Comparison of ENCODE assay signal across 25 cellular contexts in genomic region chr6:43523282-43523681, GRCh38. TPM values are rescaled to one million over a fixed set of nuclear protein-coding genes. Genes with fewer than 3 reads are reported as not detected.
"Had no signal": no experiment of that assay in that cellular context is flagged by ENCODE, and none has a peak within 500 bp of the region (broad histone marks: within the 10 kb centered on the region; RNA-seq: fewer than 3 reads in every experiment).

No MANE protein-coding gene starts in this region.

- H3K4me1 ChIP-seq: foreskin keratinocyte had no signal

- H3K27ac ChIP-seq: esophagus muscularis mucosa, foreskin keratinocyte, right atrium auricular region, uterus, WERI-Rb-1 had no signal

- H3K4me1 Mint-ChIP-seq: central memory CD8-positive, alpha-beta T cell; endodermal cell; mesothelial cell of epicardium had no signal

- H3K4me3 ChIP-seq: esophagus muscularis mucosa, heart right ventricle, right atrium auricular region, smooth muscle cell, uterus had no signal

- H3K9me3 ChIP-seq: esophagus muscularis mucosa, heart right ventricle, right atrium auricular region, uterus had no signal

- H3K27me3 Mint-ChIP-seq: activated CD4-positive, alpha-beta memory T cell treated with anti-CD3 and anti-CD28 coated beads for 36 hours; central memory CD8-positive, alpha-beta T cell; dendritic cell treated with granulocyte-macrophage colony-stimulating factor and Interleukin-4, amounts not matched to agents 40 ng/mL and 50 ng/mL, for 4 days; naive thymus-derived CD8-positive, alpha-beta T cell; stimulated activated naive B cell treated with anti-CD40 and anti-IgM and Interleukin-4, amounts not matched to agents 10 μg/mL and 1 μg/mL and 100 μg/mL, for 72 hours had no signal

- ATAC-seq: activated CD4-positive, CD25-positive, alpha-beta regulatory T cell treated with anti-CD3 and anti-CD28 coated beads, Interleukin-2, amount 50 U/mL, for 24 hours; foreskin keratinocyte; heart right ventricle had no signal

- H3K27ac Mint-ChIP-seq: activated CD4-positive, alpha-beta memory T cell treated with anti-CD3 and anti-CD28 coated beads for 36 hours; activated T-helper 2 cell treated with anti-CD3 and anti-CD28 coated beads, Interferon-gamma antibody, Interleukin-2, Interleukin-4, amounts not matched to agents 10 μg/mL and 5 μg/mL and 100 μg/mL, durations not matched to agents 14 hours and 24 hours and 36 hours; endodermal cell; mesothelial cell of epicardium; stimulated activated naive B cell treated with anti-CD40 and anti-IgM and Interleukin-4, amounts not matched to agents 10 μg/mL and 1 μg/mL and 100 μg/mL, for 72 hours had no signal

- H3K36me3 ChIP-seq: uterus had no signal

- H3K4me2 ChIP-seq: smooth muscle cell had no signal

- H3K4me3 Mint-ChIP-seq: activated CD4-positive, alpha-beta memory T cell treated with anti-CD3 and anti-CD28 coated beads for 36 hours; central memory CD8-positive, alpha-beta T cell; dendritic cell treated with granulocyte-macrophage colony-stimulating factor and Interleukin-4, amounts not matched to agents 40 ng/mL and 50 ng/mL, for 4 days; endodermal cell; mesothelial cell of epicardium; naive thymus-derived CD8-positive, alpha-beta T cell; stimulated activated naive B cell treated with anti-CD40 and anti-IgM and Interleukin-4, amounts not matched to agents 10 μg/mL and 1 μg/mL and 100 μg/mL, for 72 hours had no signal

- H3K9me3 Mint-ChIP-seq: activated CD4-positive, alpha-beta memory T cell treated with anti-CD3 and anti-CD28 coated beads for 36 hours; activated T-helper 2 cell treated with anti-CD3 and anti-CD28 coated beads, Interferon-gamma antibody, Interleukin-2, Interleukin-4, amounts not matched to agents 10 μg/mL and 5 μg/mL and 100 μg/mL, durations not matched to agents 14 hours and 24 hours and 36 hours; central memory CD8-positive, alpha-beta T cell; dendritic cell treated with granulocyte-macrophage colony-stimulating factor and Interleukin-4, amounts not matched to agents 40 ng/mL and 50 ng/mL, for 4 days; endodermal cell; mesothelial cell of epicardium; naive thymus-derived CD8-positive, alpha-beta T cell; stimulated activated naive B cell treated with anti-CD40 and anti-IgM and Interleukin-4, amounts not matched to agents 10 μg/mL and 1 μg/mL and 100 μg/mL, for 72 hours had no signal

- DNase-seq: activated CD4-positive, alpha-beta memory T cell treated with anti-CD3 and anti-CD28 coated beads for 36 hours; activated CD4-positive, alpha-beta T cell treated with anti-CD3 and anti-CD28 coated beads for 48 hours; activated CD8-positive, alpha-beta memory T cell treated with anti-CD3 and anti-CD28 coated beads, Interleukin-2, amount 50 U/mL, for 4 hours; activated T-cell treated with anti-CD3 and anti-CD28 coated beads, Interleukin-2, amount 50 U/mL, for 1 hour; endodermal cell; foreskin keratinocyte; heart right ventricle; naive thymus-derived CD8-positive, alpha-beta T cell; stimulated activated CD4-positive, alpha-beta T cell treated with anti-CD3 and anti-CD28 coated beads, Interleukin-1b, Interleukin-23, amount 100 ng/mL, for 48 hours; stimulated activated CD4-positive, alpha-beta T cell treated with anti-CD3 and anti-CD28 coated beads, Interleukin-4, amount 100 ng/mL, for 4 hours; stimulated activated CD8-positive, alpha-beta memory T cell treated with anti-CD3 and anti-CD28 coated beads, Interleukin-4, amount 100 ng/mL, for 48 hours; stimulated activated naive B cell treated with anti-CD40 and anti-IgM and Interleukin-4, amounts not matched to agents 10 μg/mL and 1 μg/mL and 100 μg/mL, for 72 hours; T-helper 9 cell; trophoblast cell; uterus; WERI-Rb-1 had no signal

- H3K27me3 ChIP-seq: esophagus muscularis mucosa, foreskin keratinocyte, heart right ventricle, right atrium auricular region, uterus had no signal

RNA-seq across cellular contexts. Expression of gene LRRC73, which starts 13.1 kb away (rescaled TPM):
- total RNA-seq: kidney epithelial cell had no signal
- polyA plus RNA-seq: naive thymus-derived CD8-positive, alpha-beta T cell had no signal
